10 cellular contexts compared by ENCODE assay signal in the genomic region with DNA sequence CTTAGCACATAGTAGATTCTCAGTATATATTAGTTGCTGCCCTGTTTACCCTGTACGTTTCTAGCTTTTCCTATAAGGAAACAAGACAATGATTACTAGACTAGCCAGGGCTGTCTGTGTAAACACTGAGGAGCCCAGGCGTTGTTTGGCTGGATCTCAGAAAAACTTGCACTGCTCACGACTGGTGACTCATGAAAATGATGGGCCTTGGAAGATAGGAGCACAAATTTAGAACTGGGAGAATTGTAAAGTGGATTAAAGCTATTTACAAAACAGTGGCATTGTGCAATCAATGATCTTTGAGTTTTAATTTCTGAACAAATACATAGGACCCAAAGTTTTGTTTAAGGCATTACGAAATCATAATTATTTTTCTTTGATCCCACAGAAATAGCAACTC.
DNase-seq lines count a peak whose midpoint lies in the region; ATAC-seq and TF ChIP-seq lines count a peak whose summit lies in the region.
"Had no signal": no experiment of that assay in that cellular context is flagged by ENCODE, and none has a peak within 500 bp of the region (broad histone marks: within the 10 kb centered on the region; RNA-seq: fewer than 3 reads in every experiment).

No MANE protein-coding gene starts in this region.

- no peak overlapping the region for H2AFZ ChIP-seq in H9 (ENCODE audit: low read length)

- peak overlapping the region; percentile 28 for H2BK120ac ChIP-seq in H9 (ENCODE audit: low read depth, low read length, poor library complexity, severe bottlenecking)

- H3K36me3 ChIP-seq in breast epithelium (no peaks in the 10 kb centered on the region), stomach (no peaks in the 10 kb centered on the region)

- H3K4me1 Mint-ChIP-seq in H9 = peaks cover 13 to 23% of the 10 kb centered on the region in 2 experiments
- no peaks in the 10 kb centered on the region for H3K4me1 Mint-ChIP-seq in activated T-cell treated with anti-CD3 and anti-CD28 coated beads, Interleukin-2, amount 50 U/mL, for 72 hours (ENCODE audit: low read depth)

- TF ChIP-seq EP300 in stomach (IDR thresholded peaks at IDR 0.05) = no peak

- H3K18ac ChIP-seq in H9 (ENCODE audit: insufficient read length, low read depth, low read length) = no peak overlapping the region

- no peaks in the 10 kb centered on the region for H3K9me3 Mint-ChIP-seq in H9
- no peaks in the 10 kb centered on the region for H3K9me3 Mint-ChIP-seq in activated T-cell treated with anti-CD3 and anti-CD28 coated beads, Interleukin-2, amount 50 U/mL, for 72 hours

- no peak overlapping the region for H2BK5ac ChIP-seq in H9 (ENCODE audit: insufficient read length, low read length)

- H3K27me3 Mint-ChIP-seq in H9 (ENCODE audit: low read depth) = peaks cover 2% of the 10 kb centered on the region; the same call in 1 of the 2 replicates
- H3K27me3 Mint-ChIP-seq in activated T-cell treated with anti-CD3 and anti-CD28 coated beads, Interleukin-2, amount 50 U/mL, for 72 hours (ENCODE audit: low read depth) = no peaks in the 10 kb centered on the region

- no peak overlapping the region for H2BK12ac ChIP-seq in H9 (ENCODE audit: insufficient read length, low read depth, low read length)

- H3K79me2 ChIP-seq in H9 (ENCODE audit: insufficient read depth, low read length) = no peaks in the 10 kb centered on the region

- TF ChIP-seq CTCF in H9 (conservative IDR thresholded peaks at IDR 0.05) (no peak), breast epithelium (IDR thresholded peaks at IDR 0.05) (no peak), stomach (IDR thresholded peaks at IDR 0.05) (no peak)

- ATAC-seq in HG02885 (IDR thresholded peaks at IDR 0.05; ENCODE audit: poor library complexity, unreplicated experiment) = no peak
- ATAC-seq in activated T-cell treated with anti-CD3 and anti-CD28 coated beads, Interleukin-2, amount 50 U/mL, for 72 hours (replicated peaks in 1 of 2) = no peak
- ATAC-seq in GM18861 (IDR thresholded peaks at IDR 0.05; ENCODE audit: unreplicated experiment) = no peak
- ATAC-seq: activated CD4-positive, CD25-positive, alpha-beta regulatory T cell treated with anti-CD3 and anti-CD28 coated beads, Interleukin-2, amount 50 U/mL, for 24 hours had no signal

- H3K56ac ChIP-seq in H9 (ENCODE audit: insufficient read length, low read depth, low read length) = no peak overlapping the region

- no peak overlapping the region for H2BK20ac ChIP-seq in H9 (ENCODE audit: low read depth, low read length, poor library complexity, severe bottlenecking)

- no peak overlapping the region for H2BK15ac ChIP-seq in H9 (ENCODE audit: low read depth, low read length)

- H3K4me1 ChIP-seq in H9 (ENCODE audit: insufficient read depth, low read length) = no peaks in the 10 kb centered on the region
- H3K4me1 ChIP-seq in breast epithelium = peaks cover 2 to 5% of the 10 kb centered on the region in 2 donors
- H3K4me1 ChIP-seq in stomach = peaks cover 0 to 15% (median 6%) of the 10 kb centered on the region in 4 donors

- no peak overlapping the region for H3K9ac ChIP-seq in H9 (ENCODE audit: extremely low read depth, insufficient read length, low read length)

- no peak overlapping the region for H2AK5ac ChIP-seq in H9 (ENCODE audit: insufficient read length, low read length)

- no peak overlapping the region for H3K14ac ChIP-seq in H9 (ENCODE audit: insufficient read depth, low read length)

- no peak overlapping the region for H4K5ac ChIP-seq in H9 (ENCODE audit: insufficient read length, low read depth, low read length)

- H3K9me3 ChIP-seq in H9 (ENCODE audit: control insufficient read depth, low read depth, low read length) (no peaks in the 10 kb centered on the region), breast epithelium (no peaks in the 10 kb centered on the region), stomach (no peaks in the 10 kb centered on the region)

- H3K4me2 ChIP-seq in H9 (ENCODE audit: insufficient read depth, insufficient read length, low read length) = no peak overlapping the region

- intact Hi-C loops in breast epithelium (cut with DNase I; ENCODE audit: low total_unique reads) = no loop called here
- intact Hi-C loops in stomach (cut with DNase I; ENCODE audit: low total_unique reads) = no loop called here

- H3K36me3 Mint-ChIP-seq in H9 (ENCODE audit: insufficient read depth in 1 of 3, low read depth in 3 of 3) = no peaks in the 10 kb centered on the region
- H3K36me3 Mint-ChIP-seq in activated T-cell treated with anti-CD3 and anti-CD28 coated beads, Interleukin-2, amount 50 U/mL, for 72 hours (ENCODE audit: insufficient read depth in 2 of 2) = peaks cover 0 to 1% of the 10 kb centered on the region in 2 donors

- H3K27ac ChIP-seq in H9 (ENCODE audit: insufficient read length, low read depth, low read length) = no peak overlapping the region
- peak overlapping the region; percentile 71 to 85 for H3K27ac ChIP-seq in breast epithelium
- H3K27ac ChIP-seq in stomach = peak overlapping the region in 4 of 5 donors; percentile 24 to 70 (median 54)

- H4K20me1 ChIP-seq in H9 (ENCODE audit: control insufficient read depth, insufficient read depth, insufficient read length) = no peaks in the 10 kb centered on the region

- no peak overlapping the region for H4K8ac ChIP-seq in H9 (replicated peaks; ENCODE audit: insufficient read length, low read depth, low read length)

- TF ChIP-seq POLR2A in breast epithelium (IDR thresholded peaks at IDR 0.05) = no peak
- TF ChIP-seq POLR2A in stomach (IDR thresholded peaks at IDR 0.05) = no peak

- H4K91ac ChIP-seq in H9 (ENCODE audit: insufficient read length, low read depth, low read length) = no peak overlapping the region

- no peak overlapping the region for H3K4me3 Mint-ChIP-seq in H9
- H3K4me3 Mint-ChIP-seq in activated T-cell treated with anti-CD3 and anti-CD28 coated beads, Interleukin-2, amount 50 U/mL, for 72 hours = no peak overlapping the region

- H3K27me3 ChIP-seq in H9 (ENCODE audit: insufficient read depth, low read length) = no peaks in the 10 kb centered on the region
- no peaks in the 10 kb centered on the region for H3K27me3 ChIP-seq in breast epithelium
- H3K27me3 ChIP-seq in stomach = no peaks in the 10 kb centered on the region

- H3K4ac ChIP-seq in H9 (ENCODE audit: low read depth, low read length) = no peak overlapping the region

- no peak overlapping the region for H3K4me3 ChIP-seq in breast epithelium
- H3K4me3 ChIP-seq in stomach = no peak overlapping the region

- no peaks in the 10 kb centered on the region for H3K79me1 ChIP-seq in H9 (ENCODE audit: insufficient read depth, low read depth, low read length, poor library complexity, severe bottlenecking)

- WGBS in H9 (ENCODE audit: extremely low coverage, insufficient read length, low lambda C conversion rate) = no CpG with 5 or more reads among the region's 4 CpGs
- 26 to 41% (median 35%) methylated on average over 4 of the region's 4 CpGs for WGBS in stomach, 5 donors

- DNase-seq in H9 (no peak), breast epithelium (ENCODE audit: low spot score in 2 of 2) (peak in 1 of 2 donors; percentile 68), kidney tubule cell (ENCODE audit: low spot score) (peak; percentile 68), stomach (no peak), NCI-H2227 (lab: John Stamatoyannopoulos, UW; ENCODE audit: unreplicated experiment) (no peak)
- no peak for DNase-seq in activated T-cell treated with anti-CD3 and anti-CD28 coated beads, Interleukin-2, amount 50 U/mL, for 72 hours
- DNase-seq: NCI-H187 had no signal

- no peaks in the 10 kb centered on the region for H3K23me2 ChIP-seq in H9 (ENCODE audit: insufficient read length, low read depth, low read length, poor library complexity, severe bottlenecking)

- H3K27ac Mint-ChIP-seq in H9 = no peak overlapping the region
- no peak overlapping the region for H3K27ac Mint-ChIP-seq in activated T-cell treated with anti-CD3 and anti-CD28 coated beads, Interleukin-2, amount 50 U/mL, for 72 hours

- no peak overlapping the region for H3T11ph ChIP-seq in H9 (ENCODE audit: low read length)

- no peak overlapping the region for H3K23ac ChIP-seq in H9 (ENCODE audit: insufficient read length, low read depth, low read length)
